In the genomic region with DNA sequence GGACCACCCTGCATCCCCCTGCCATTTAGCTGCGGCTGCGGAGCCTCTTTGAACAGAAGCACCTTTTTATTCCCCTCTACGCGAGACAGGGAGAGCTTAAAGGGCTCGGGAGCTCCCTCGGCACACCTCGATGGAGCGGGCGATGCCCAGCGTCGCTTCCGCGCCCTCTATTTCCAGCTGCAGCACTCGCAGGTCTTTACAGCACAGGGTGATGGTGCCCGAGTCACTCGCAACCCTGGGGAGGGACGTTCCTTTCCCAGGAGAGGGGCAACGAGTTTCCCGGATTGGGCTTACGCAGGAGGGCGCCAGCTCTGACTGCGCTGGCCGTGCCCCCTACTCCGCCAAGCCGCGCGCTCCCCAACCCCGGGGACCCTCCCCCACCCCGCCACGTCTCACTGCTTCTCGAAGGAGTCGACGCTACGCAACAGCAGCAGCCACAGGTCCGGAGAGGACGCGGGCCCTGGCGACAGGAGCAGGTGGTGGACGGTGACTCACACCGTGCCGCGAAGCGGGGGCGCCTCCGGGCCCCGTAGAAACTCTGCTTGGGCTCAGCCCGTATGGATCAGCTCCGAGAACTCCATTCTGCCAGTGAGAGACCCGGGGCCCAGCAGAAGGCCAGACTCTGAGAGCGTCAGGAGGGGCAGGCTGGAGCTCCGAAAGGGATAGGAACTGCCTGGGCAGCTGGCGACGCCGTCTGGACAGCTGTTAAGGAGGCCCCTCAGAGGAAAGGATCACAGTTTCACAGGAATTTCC, we compare ENCODE assay signal across 8 cellular contexts. TPM values are rescaled to one million over a fixed set of nuclear protein-coding genes. Genes with fewer than 3 reads are reported as not detected.
DNase-seq lines count a peak whose midpoint lies in the region; ATAC-seq, FAIRE-seq and TF ChIP-seq lines count a peak whose summit lies in the region.

No MANE protein-coding gene starts in this region.

- intact Hi-C loops in vagina (cut with DNase I), result loop anchor here (2.0 kb wide), 1 partner anchor 40 kb away; a partner anchor contains a TSS

- peaks cover 21% of the 10 kb centered on the region for H3K4me1 Mint-ChIP-seq in activated T-cell treated with anti-CD3 and anti-CD28 coated beads, Interleukin-2, amount 50 U/mL, for 4 hours (ENCODE audit: low read depth)
- H3K4me1 Mint-ChIP-seq in nephron, result peaks cover 11% of the 10 kb centered on the region

- TF ChIP-seq CTCF in foreskin keratinocyte (conservative IDR thresholded peaks at IDR 0.05) (peak; percentile 12), nephron (IDR thresholded peaks at IDR 0.05; ENCODE audit: unreplicated experiment in 3 of 3) (no peak), vagina (IDR thresholded peaks at IDR 0.05) (peak in 1 of 3 experiments; percentile 12)

- H3K27me3 ChIP-seq in foreskin keratinocyte, result no peaks in the 10 kb centered on the region
- no peaks in the 10 kb centered on the region for H3K27me3 ChIP-seq in vagina

- H3K9me3 Mint-ChIP-seq in activated T-cell treated with anti-CD3 and anti-CD28 coated beads, Interleukin-2, amount 50 U/mL, for 4 hours, result no peaks in the 10 kb centered on the region
- no peaks in the 10 kb centered on the region for H3K9me3 Mint-ChIP-seq in nephron

- H3K4me3 ChIP-seq in vagina, result peak overlapping the region; percentile 77 to 80

- DNase-seq in AG08396 (ENCODE audit: low spot score), result peak; percentile 63
- peak; percentile 60 for DNase-seq in GM12892 (ENCODE audit: insufficient read length)
- peak; percentile 67 for DNase-seq in NCI-H146 (lab: John Stamatoyannopoulos, UW)
- DNase-seq in activated T-cell treated with anti-CD3 and anti-CD28 coated beads, Interleukin-2, amount 50 U/mL, for 4 hours, result peak; percentile 32
- no peak for DNase-seq in foreskin keratinocyte
- peak in 1 of 2 donors; percentile 88 for DNase-seq in vagina (ENCODE audit: extremely low spot score in 2 of 2)

- H3K27ac ChIP-seq in foreskin keratinocyte (no peak overlapping the region), vagina (peak overlapping the region; percentile 89)

- H3K4me1 ChIP-seq in foreskin keratinocyte, result peaks cover 5% of the 10 kb centered on the region
- H3K4me1 ChIP-seq in vagina, result peaks cover 39% of the 10 kb centered on the region

- ATAC-seq in activated T-cell treated with anti-CD3 and anti-CD28 coated beads, Interleukin-2, amount 50 U/mL, for 4 hours, result peak; percentile 68 to 69
- peak; percentile 49 for ATAC-seq in foreskin keratinocyte
- no peak for ATAC-seq in GM21737 (IDR thresholded peaks at IDR 0.05; ENCODE audit: unreplicated experiment)

- TF ChIP-seq POLR2A in GM12892 (IDR thresholded peaks at IDR 0.05; ENCODE audit: low read depth, low read length) (no peak), vagina (IDR thresholded peaks at IDR 0.05) (no peak)

- H3K27me3 Mint-ChIP-seq in activated T-cell treated with anti-CD3 and anti-CD28 coated beads, Interleukin-2, amount 50 U/mL, for 4 hours (ENCODE audit: low read depth), result no peaks in the 10 kb centered on the region
- no peaks in the 10 kb centered on the region for H3K27me3 Mint-ChIP-seq in nephron (ENCODE audit: low read depth)

- peak; percentile 62 for FAIRE-seq in GM12892 (lab: Jason Lieb, UNC)

- H3K36me3 ChIP-seq in vagina, result no peaks in the 10 kb centered on the region

- H3K9me3 ChIP-seq in vagina, result no peaks in the 10 kb centered on the region

- H3K36me3 Mint-ChIP-seq in activated T-cell treated with anti-CD3 and anti-CD28 coated beads, Interleukin-2, amount 50 U/mL, for 4 hours (ENCODE audit: insufficient read depth), result peaks cover under 1% of the 10 kb centered on the region
- H3K36me3 Mint-ChIP-seq in nephron (ENCODE audit: low read depth), result peaks cover under 1% of the 10 kb centered on the region

- peak overlapping the region; percentile 75 to 94 (median 85) for H3K27ac Mint-ChIP-seq in nephron

- H3K4me3 Mint-ChIP-seq in activated T-cell treated with anti-CD3 and anti-CD28 coated beads, Interleukin-2, amount 50 U/mL, for 4 hours, result peak overlapping the region; percentile 84
- H3K4me3 Mint-ChIP-seq in nephron, result peak overlapping the region; percentile 92 to 93 (median 92)

RNA-seq across cellular contexts. Expression of a gene that starts 5.8 kb away (rescaled TPM):
- not detected for polyA plus RNA-seq in GM12892 (2012; ENCODE audit: missing spikeins)
- under 1 TPM in 1 of 3 donors, not detected in 2; 0.25 TPM for total RNA-seq in activated T-cell treated with anti-CD3 and anti-CD28 coated beads, Interleukin-2, amount 50 U/mL, for 4 hours
- total RNA-seq in foreskin keratinocyte (0.14 and 0.18 TPM in 2 replicates), vagina (3.7 TPM)
- polyA plus RNA-seq in foreskin keratinocyte, result 0.17 and 0.27 TPM in 2 replicates

RNA-seq across cellular contexts. Expression of a gene that starts 9.9 kb away (rescaled TPM):
- 60.3 TPM for polyA plus RNA-seq in GM12892 (2012; ENCODE audit: missing spikeins)
- total RNA-seq in activated T-cell treated with anti-CD3 and anti-CD28 coated beads, Interleukin-2, amount 50 U/mL, for 4 hours, result 100 to 1,000 TPM; 187 to 238 (median 237) TPM
- total RNA-seq in foreskin keratinocyte (1.1 TPM in 2 replicates), vagina (6.4 TPM)
- polyA plus RNA-seq in foreskin keratinocyte, result 0.81 and 0.91 TPM in 2 replicates

RNA-seq across cellular contexts. Expression of a gene that starts 19.0 kb away (rescaled TPM):
- polyA plus RNA-seq in GM12892 (2012; ENCODE audit: missing spikeins), result 260 TPM
- total RNA-seq in activated T-cell treated with anti-CD3 and anti-CD28 coated beads, Interleukin-2, amount 50 U/mL, for 4 hours, result 100 to 1,000 TPM; 404 to 436 (median 434) TPM
- total RNA-seq in foreskin keratinocyte (308 and 324 TPM in 2 replicates), vagina (164 TPM)
- 343 and 351 TPM in 2 replicates for polyA plus RNA-seq in foreskin keratinocyte

RNA-seq across cellular contexts. Expression of a gene that starts 19.0 kb away (rescaled TPM):
- 7.5 TPM for polyA plus RNA-seq in GM12892 (2012; ENCODE audit: missing spikeins)
- total RNA-seq in activated T-cell treated with anti-CD3 and anti-CD28 coated beads, Interleukin-2, amount 50 U/mL, for 4 hours, result 1 to 10 TPM; 8.0 to 9.2 (median 8.2) TPM
- total RNA-seq in foreskin keratinocyte (16.0 and 18.5 TPM in 2 replicates), vagina (8.3 TPM)
- polyA plus RNA-seq in foreskin keratinocyte, result 19.6 and 20.0 TPM in 2 replicates

RNA-seq across cellular contexts. Expression of a gene that starts 32.3 kb away (rescaled TPM):
- polyA plus RNA-seq in GM12892 (2012; ENCODE audit: missing spikeins), result 0.51 TPM
- not detected for total RNA-seq in activated T-cell treated with anti-CD3 and anti-CD28 coated beads, Interleukin-2, amount 50 U/mL, for 4 hours
- total RNA-seq in foreskin keratinocyte, result not detected in 2 replicates
- not detected in 2 replicates for polyA plus RNA-seq in foreskin keratinocyte
- total RNA-seq in vagina, result not detected

Comparison
In these comparisons a context has a peak if more than half of its experiments do, and no peak if none do; other contexts are left out.
1. DNase-seq: peak in AG08396 (single experiment), GM12892 (single experiment), NCI-H146 (single experiment) and activated T-cell treated with anti-CD3 and anti-CD28 coated beads, Interleukin-2, amount 50 U/mL, for 4 hours (single experiment); none in foreskin keratinocyte (0 of 2).
2. RNA of a gene that starts 9.9 kb away (total RNA-seq): 187 to 238 TPM in activated T-cell treated with anti-CD3 and anti-CD28 coated beads, Interleukin-2, amount 50 U/mL, for 4 hours; 6.4 TPM in vagina (single experiment) and 1.1 TPM in foreskin keratinocyte; every median in the first group is over 10 times any median in the second.